12 cellular contexts compared by ENCODE assay signal in the genomic region with DNA sequence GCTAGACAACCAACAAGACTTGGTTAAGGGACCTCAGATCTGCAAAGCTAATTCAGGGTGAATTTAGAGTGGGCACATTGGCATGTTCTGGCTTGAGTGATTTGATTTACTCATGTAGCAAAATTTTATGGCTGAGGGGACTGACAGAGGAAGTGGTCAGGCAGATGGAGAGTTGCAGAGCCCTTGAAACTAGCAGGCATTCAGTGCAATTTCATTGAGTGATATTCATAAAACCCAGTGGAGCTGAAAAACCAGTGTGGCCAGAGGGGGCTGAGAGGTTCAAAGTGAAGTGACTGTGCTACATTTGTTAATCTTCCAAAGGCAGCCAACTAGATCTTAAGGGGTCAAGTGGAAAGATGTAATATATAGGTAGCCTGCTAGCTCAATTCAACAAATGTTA. TPM values are rescaled to one million over a fixed set of nuclear protein-coding genes. Genes with fewer than 3 reads are reported as not detected.
DNase-seq lines count a peak whose midpoint lies in the region; ATAC-seq, FAIRE-seq and TF ChIP-seq lines count a peak whose summit lies in the region.
"Had no signal": no experiment of that assay in that cellular context is flagged by ENCODE, and none has a peak within 500 bp of the region (broad histone marks: within the 10 kb centered on the region; RNA-seq: fewer than 3 reads in every experiment).

No MANE protein-coding gene starts in this region.

- no peaks in the 10 kb centered on the region for H3K9me3 ChIP-seq in mesenchymal stem cell (ENCODE audit: control insufficient read depth, low read length)
- no peaks in the 10 kb centered on the region for H3K9me3 ChIP-seq in upper lobe of right lung
- H3K9me3 ChIP-seq: esophagus squamous epithelium, neutrophil had no signal

- ATAC-seq in upper lobe of right lung (no peak), GM21423 (IDR thresholded peaks at IDR 0.05; ENCODE audit: unreplicated experiment) (no peak)

- FAIRE-seq in frontal cortex (lab: Jason Lieb, UNC): no peak

- H2BK120ac ChIP-seq in mesenchymal stem cell (ENCODE audit: low read depth, low read length): no peak overlapping the region

- no peak overlapping the region for H2BK15ac ChIP-seq in mesenchymal stem cell (ENCODE audit: low read depth, poor library complexity, severe bottlenecking)

- DNase-seq in DMS79 treated with DMSO at 0.1 percent for 48 hours (lab: John Stamatoyannopoulos, UW): peak; percentile 75
- peak; percentile 37 for DNase-seq in GM20000 (ENCODE audit: low spot score)
- peak; percentile 23 for DNase-seq in OCI-M1 (lab: John Stamatoyannopoulos, UW)
- no peak for DNase-seq in mesenchymal stem cell
- DNase-seq in frontal cortex (ENCODE audit: low spot score in 2 of 2): no peak
- no peak for DNase-seq in upper lobe of right lung
- DNase-seq in activated effector memory CD4-positive, alpha-beta T cell treated with anti-CD3 and anti-CD28 coated beads, Interleukin-2, amount 50 U/mL, for 16 hours: no peak
- DNase-seq: esophagus squamous epithelium had no signal

- no peak overlapping the region for H3K18ac ChIP-seq in mesenchymal stem cell (ENCODE audit: low read depth in 1 of 2, low read length in 2 of 2)

- H3K14ac ChIP-seq in mesenchymal stem cell (ENCODE audit: low read length in 2 of 2): no peak overlapping the region

- no peak overlapping the region for H3K4me2 ChIP-seq in mesenchymal stem cell (ENCODE audit: low read length, poor library complexity, severe bottlenecking)

- no peak overlapping the region for H2AFZ ChIP-seq in mesenchymal stem cell (ENCODE audit: low read depth, low read length)

- H3K9ac ChIP-seq in mesenchymal stem cell (ENCODE audit: low read length): no peak overlapping the region

- no peak overlapping the region for H3K4me3 ChIP-seq in mesenchymal stem cell (ENCODE audit: insufficient read depth in 1 of 2, low read depth in 1 of 2, low read length in 2 of 2)
- H3K4me3 ChIP-seq in upper lobe of right lung: no peak overlapping the region
- H3K4me3 ChIP-seq: esophagus squamous epithelium, skin epidermis had no signal

- H3K36me3 ChIP-seq in mesenchymal stem cell (ENCODE audit: control insufficient read depth in 1 of 2, insufficient read depth in 2 of 2, low read depth in 1 of 2, low read length in 2 of 2): no peaks in the 10 kb centered on the region
- no peaks in the 10 kb centered on the region for H3K36me3 ChIP-seq in upper lobe of right lung
- H3K36me3 ChIP-seq: esophagus squamous epithelium, neutrophil had no signal

- H3K27me3 ChIP-seq in mesenchymal stem cell (ENCODE audit: control insufficient read depth in 1 of 2, insufficient read depth in 1 of 2, low read length in 2 of 2): no peaks in the 10 kb centered on the region
- no peaks in the 10 kb centered on the region for H3K27me3 ChIP-seq in upper lobe of right lung
- H3K27me3 ChIP-seq: esophagus squamous epithelium had no signal

- H3K4me1 ChIP-seq in mesenchymal stem cell (ENCODE audit: control insufficient read depth, insufficient read depth, low read depth, low read length) (peaks cover 9% of the 10 kb centered on the region), upper lobe of right lung (peaks cover 16% of the 10 kb centered on the region)

- no peak overlapping the region for H2BK5ac ChIP-seq in mesenchymal stem cell (ENCODE audit: low read depth, low read length, poor library complexity, severe bottlenecking)

- H3K4ac ChIP-seq in mesenchymal stem cell (ENCODE audit: low read depth in 1 of 2, low read length in 2 of 2): no peak overlapping the region

- no peak overlapping the region for H2BK12ac ChIP-seq in mesenchymal stem cell (ENCODE audit: low read length in 2 of 2)

- no peak for TF ChIP-seq CTCF in GM20000 (IDR thresholded peaks at IDR 0.05; ENCODE audit: extremely low read depth, missing control alignments)
- no peak for TF ChIP-seq CTCF in upper lobe of right lung (IDR thresholded peaks at IDR 0.05)

- H2AK5ac ChIP-seq in mesenchymal stem cell (ENCODE audit: low read length, severe bottlenecking): no peak overlapping the region

- intact Hi-C loops in upper lobe of right lung (cut with DNase I): no loop called here

- H4K8ac ChIP-seq in mesenchymal stem cell (ENCODE audit: low read length): no peak overlapping the region

- H3K79me1 ChIP-seq in mesenchymal stem cell (replicated peaks; ENCODE audit: low read length, poor library complexity, severe bottlenecking): peaks cover 12% of the 10 kb centered on the region

- no peak overlapping the region for H3K23ac ChIP-seq in mesenchymal stem cell (ENCODE audit: low read length in 2 of 2)

- H3K27ac ChIP-seq in mesenchymal stem cell (ENCODE audit: low read length, poor library complexity, severe bottlenecking) (peak overlapping the region; percentile 79), upper lobe of right lung (no peak overlapping the region)
- H3K27ac ChIP-seq: C4-2B, esophagus squamous epithelium, neutrophil, skin epidermis had no signal

- H4K91ac ChIP-seq in mesenchymal stem cell (ENCODE audit: low read length): no peak overlapping the region

RNA-seq across cellular contexts. Expression of a gene that starts 2.2 kb away (rescaled TPM):
- polyA plus RNA-seq in mesenchymal stem cell (2013, experiment 1 of 2): 38.5 TPM
- 37.2 TPM for polyA plus RNA-seq in mesenchymal stem cell (2013, experiment 2 of 2)
- total RNA-seq in frontal cortex: 18.8 TPM
- 79.1 TPM for total RNA-seq in upper lobe of right lung

RNA-seq across cellular contexts. Expression of a gene that starts 48.7 kb away (rescaled TPM):
- polyA plus RNA-seq in mesenchymal stem cell (2013, experiment 1 of 2): 113 TPM
- 122 TPM for polyA plus RNA-seq in mesenchymal stem cell (2013, experiment 2 of 2)
- total RNA-seq in frontal cortex (159 TPM), upper lobe of right lung (139 TPM)

Comparison
In these comparisons a context has a peak if more than half of its experiments do, and no peak if none do; other contexts are left out.
1. DNase-seq: peak in DMS79 treated with DMSO at 0.1 percent for 48 hours (single experiment), GM20000 (single experiment) and OCI-M1 (single experiment); none in mesenchymal stem cell (single experiment), frontal cortex (0 of 2), upper lobe of right lung (single experiment) and activated effector memory CD4-positive, alpha-beta T cell treated with anti-CD3 and anti-CD28 coated beads, Interleukin-2, amount 50 U/mL, for 16 hours (single experiment).